In genomic region chr12:62725781-62726180, GRCh38 we compare ENCODE assay signal across 22 cellular contexts.
DNase-seq lines count a peak whose midpoint lies in the region; ATAC-seq, FAIRE-seq and TF ChIP-seq lines count a peak whose summit lies in the region.
"Had no signal": no experiment of that assay in that cellular context is flagged by ENCODE, and none has a peak within 500 bp of the region (broad histone marks: within the 10 kb centered on the region; RNA-seq: fewer than 3 reads in every experiment).

No MANE protein-coding gene starts in this region.

- DNase-seq in kidney (no peak), type B pancreatic cell (ENCODE audit: extremely low spot score, unreplicated experiment) (no peak), superior temporal gyrus (ENCODE audit: extremely low spot score) (no peak)
- DNase-seq in activated CD4-positive, CD25-positive, alpha-beta regulatory T cell treated with anti-CD3 and anti-CD28 coated beads, Interleukin-2, amount 50 U/mL, for 72 hours: no peak
- DNase-seq: activated CD4-positive, alpha-beta T cell treated with anti-CD3 and anti-CD28 coated beads, Interleukin-2, amount 50 U/mL, for 48 hours; activated gamma-delta T cell; CD8-positive, alpha-beta memory T cell; cortex of kidney; DMS53; midbrain; MV-4-11; NCI-H187 treated with DMSO at 0.1 percent for 48 hours; posterior cingulate gyrus; SIG-M5; stimulated activated CD4-positive, alpha-beta T cell treated with anti-CD3 and anti-CD28 coated beads, Interleukin-1b, Interleukin-23, amount 100 ng/mL, for 48 hours; T-helper 17 cell; testis had no signal

- H3K9ac ChIP-seq in HUES48 (ENCODE audit: low read depth, low read length): no peak overlapping the region
- H3K9ac ChIP-seq in kidney (ENCODE audit: low read length in 2 of 2): no peak overlapping the region
- H3K9ac ChIP-seq: KMS-11 had no signal

- no peaks in the 10 kb centered on the region for H3K27me3 ChIP-seq in HUES48 (ENCODE audit: control insufficient read depth, insufficient read depth, low read length)
- H3K27me3 ChIP-seq: testis had no signal

- H3K36me3 Mint-ChIP-seq in brain (no peaks in the 10 kb centered on the region), type B pancreatic cell (peaks cover 15% of the 10 kb centered on the region)
- H3K36me3 Mint-ChIP-seq: CD8-positive, alpha-beta memory T cell; stimulated activated effector memory CD8-positive, alpha-beta T cell treated with anti-CD3 and anti-CD28 coated beads, Interleukin-12 subunit alpha, Interleukin-12 subunit beta, amount 100 ng/mL, for 72 hours had no signal

- H3K9me3 Mint-ChIP-seq in brain (peaks cover 0 to 3% (median 0%) of the 10 kb centered on the region in 5 experiments), type B pancreatic cell (no peaks in the 10 kb centered on the region)
- H3K9me3 Mint-ChIP-seq: CD8-positive, alpha-beta memory T cell; stimulated activated effector memory CD8-positive, alpha-beta T cell treated with anti-CD3 and anti-CD28 coated beads, Interleukin-12 subunit alpha, Interleukin-12 subunit beta, amount 100 ng/mL, for 72 hours had no signal

- H3K4me1 Mint-ChIP-seq in brain (peaks cover 80% of the 10 kb centered on the region), type B pancreatic cell (ENCODE audit: unreplicated experiment) (peaks cover 43% of the 10 kb centered on the region)
- H3K4me1 Mint-ChIP-seq: CD8-positive, alpha-beta memory T cell had no signal

- TF ChIP-seq CTCF in brain (conservative IDR thresholded peaks at IDR 0.05) (no peak), kidney (IDR thresholded peaks at IDR 0.05; ENCODE audit: borderline replicate concordance, extremely low read depth, insufficient read depth) (no peak), type B pancreatic cell (conservative IDR thresholded peaks at IDR 0.05) (no peak)

- H3K9me3 ChIP-seq in HUES48 (ENCODE audit: control insufficient read depth, insufficient read depth, low read length): no peaks in the 10 kb centered on the region
- H3K9me3 ChIP-seq in kidney (ENCODE audit: control insufficient read depth in 1 of 2, low read length in 2 of 2): no peaks in the 10 kb centered on the region
- H3K9me3 ChIP-seq: testis had no signal

- no peak for FAIRE-seq in kidney (lab: Jason Lieb, UNC)

- intact Hi-C loops in kidney (cut with DNase I): no loop called here

- no peaks in the 10 kb centered on the region for H3K27me3 Mint-ChIP-seq in brain
- H3K27me3 Mint-ChIP-seq in type B pancreatic cell: no peaks in the 10 kb centered on the region

- H3K27ac Mint-ChIP-seq in brain (peak overlapping the region in 4 of 5 experiments; percentile 19 to 79 (median 52)), type B pancreatic cell (peak overlapping the region; percentile 97)
- H3K27ac Mint-ChIP-seq: CD8-positive, alpha-beta memory T cell; stimulated activated effector memory CD8-positive, alpha-beta T cell treated with anti-CD3 and anti-CD28 coated beads, Interleukin-12 subunit alpha, Interleukin-12 subunit beta, amount 100 ng/mL, for 72 hours; T-helper 17 cell had no signal

- ATAC-seq in HG03139 (IDR thresholded peaks at IDR 0.05; ENCODE audit: unreplicated experiment): no peak
- ATAC-seq: stimulated activated effector memory CD8-positive, alpha-beta T cell treated with anti-CD3 and anti-CD28 coated beads, Interleukin-12 subunit alpha, Interleukin-12 subunit beta, amount 100 ng/mL, for 72 hours; T-helper 17 cell had no signal

- H3K4me1 ChIP-seq in HUES48 (ENCODE audit: control insufficient read depth, insufficient read depth, low read length) (peaks cover 44% of the 10 kb centered on the region), kidney (ENCODE audit: control insufficient read depth in 1 of 2, insufficient read depth in 1 of 2, low read depth in 1 of 2, low read length in 2 of 2) (peaks cover 9% of the 10 kb centered on the region in 2 donors)

- H3K36me3 ChIP-seq in HUES48 (ENCODE audit: control insufficient read depth, insufficient read depth, low read length): no peaks in the 10 kb centered on the region
- no peaks in the 10 kb centered on the region for H3K36me3 ChIP-seq in kidney (ENCODE audit: control insufficient read depth in 1 of 2, insufficient read depth in 2 of 2, low read length in 2 of 2)

- H3K27ac ChIP-seq in HUES48 (ENCODE audit: low read depth, low read length) (peak overlapping the region; percentile 87), kidney (ENCODE audit: low read depth in 2 of 2, low read length in 2 of 2) (peak overlapping the region; percentile 53 to 84)
- H3K27ac ChIP-seq: KMS-11, testis had no signal

- H3K4me3 ChIP-seq in HUES48 (ENCODE audit: low read depth, low read length): no peak overlapping the region
- no peak overlapping the region for H3K4me3 ChIP-seq in kidney (ENCODE audit: low read length in 2 of 2)
- H3K4me3 ChIP-seq: testis had no signal

- H3K4me3 Mint-ChIP-seq in brain (no peak overlapping the region), type B pancreatic cell (no peak overlapping the region)
- H3K4me3 Mint-ChIP-seq: CD8-positive, alpha-beta memory T cell; stimulated activated effector memory CD8-positive, alpha-beta T cell treated with anti-CD3 and anti-CD28 coated beads, Interleukin-12 subunit alpha, Interleukin-12 subunit beta, amount 100 ng/mL, for 72 hours; T-helper 17 cell had no signal
